In genomic region chr17:50419577-50419976, GRCh38 we compare ENCODE assay signal across 12 cellular contexts. TPM values are rescaled to one million over a fixed set of nuclear protein-coding genes. Genes with fewer than 3 reads are reported as not detected.
"Had no signal": no experiment of that assay in that cellular context is flagged by ENCODE, and none has a peak within 500 bp of the region (broad histone marks: within the 10 kb centered on the region; RNA-seq: fewer than 3 reads in every experiment).

No MANE protein-coding gene starts in this region.

RNA-seq across cellular contexts. Expression of gene EME1, which starts 46.5 kb away (rescaled TPM):
- total RNA-seq: mesenteric fat pad had no signal

RNA-seq across cellular contexts. Expression of gene CHAD, which starts 49.1 kb away (rescaled TPM):
- total RNA-seq: kidney epithelial cell; left ventricle myocardium inferior; myocyte; naive thymus-derived CD8-positive, alpha-beta T cell; occipital lobe; osteocyte; sigmoid colon; tibial nerve; ureter; uterus had no signal
- polyA plus RNA-seq: naive thymus-derived CD8-positive, alpha-beta T cell; spleen had no signal
